In genomic region chr17:32152130-32152529, GRCh38 we compare ENCODE assay signal across 18 cellular contexts. TPM values are rescaled to one million over a fixed set of nuclear protein-coding genes. Genes with fewer than 3 reads are reported as not detected.
DNase-seq lines count a peak whose midpoint lies in the region; ATAC-seq and TF ChIP-seq lines count a peak whose summit lies in the region.
"Had no signal": no experiment of that assay in that cellular context is flagged by ENCODE, and none has a peak within 500 bp of the region (broad histone marks: within the 10 kb centered on the region; RNA-seq: fewer than 3 reads in every experiment).

No MANE protein-coding gene starts in this region.

- peaks cover 26 to 54% of the 10 kb centered on the region in 2 donors for H3K36me3 Mint-ChIP-seq in CD14-positive monocyte
- H3K36me3 Mint-ChIP-seq in nephron progenitor cell (ENCODE audit: low read depth), result peaks cover 30% of the 10 kb centered on the region

- H3K27ac Mint-ChIP-seq in CD14-positive monocyte (peak overlapping the region; percentile 75 to 93 (median 84)), nephron progenitor cell (peak overlapping the region; percentile 88)

- POLR2A ChIA-PET in SK-N-SH (lab: Yijun Ruan, JAX), result no interaction called here

- TF ChIP-seq RAD21 in SK-N-SH (IDR thresholded peaks at IDR 0.05; ENCODE audit: low read length), result no peak

- 0 out of 4 replicates have a peak, but pooled peaks cover 0 to 1% of the 10 kb centered on the region in 2 experiments for H3K4me1 ChIP-seq in SK-N-SH (ENCODE audit: control insufficient read depth in 1 of 2, insufficient read depth in 2 of 2, low read depth in 1 of 2, low read length in 1 of 2)

- H3K27me3 ChIP-seq in SK-N-SH (ENCODE audit: insufficient read depth), result no peaks in the 10 kb centered on the region
- H3K27me3 ChIP-seq: foreskin keratinocyte, tibial artery had no signal

- no peak overlapping the region for H3K9ac ChIP-seq in SK-N-SH

- CTCF ChIA-PET in SK-N-SH (lab: Yijun Ruan, JAX), result interaction anchor here (1.8 kb wide), 1 partner anchor 10 kb away, joined by 5 read pairs; the partner anchor contains the start of gene RHOT1

- DNase-seq in CD14-positive monocyte (ENCODE audit: low spot score), result no peak
- DNase-seq in SIG-M5 (lab: John Stamatoyannopoulos, UW), result peak; percentile 29
- no peak for DNase-seq in Right ventricle myocardium superior
- no peak for DNase-seq in nephron progenitor cell
- no peak for DNase-seq in activated naive CD4-positive, alpha-beta T cell treated with anti-CD3 and anti-CD28 coated beads, Interleukin-2, amount 50 U/mL, for 16 hours
- no peak for DNase-seq in SK-N-SH
- DNase-seq in T1000 (lab: John Stamatoyannopoulos, UW), result no peak
- DNase-seq: activated CD4-positive, alpha-beta T cell treated with anti-CD3 and anti-CD28 coated beads for 48 hours; activated T-cell treated with anti-CD3 and anti-CD28 coated beads, Interleukin-2, amount 50 U/mL, for 4 hours; effector CD8-positive, alpha-beta T cell; foreskin keratinocyte; immature natural killer cell; naive thymus-derived CD4-positive, alpha-beta T cell; NCI-H2081 treated with DMSO at 0.1 percent for 48 hours; NK-92 treated with Interleukin-12 subunit alpha and Interleukin-12 subunit beta, amount 100 ng/mL, for 24 hours had no signal

- H3F3A ChIP-seq in SK-N-SH (replicated peaks; ENCODE audit: insufficient read depth), result no peaks in the 10 kb centered on the region

- peaks cover 17% of the 10 kb centered on the region for H4K20me1 ChIP-seq in SK-N-SH (ENCODE audit: insufficient read depth)

- no peak overlapping the region for H3K4me3 ChIP-seq in SK-N-SH (ENCODE audit: low read depth in 2 of 2, low read length in 1 of 2)
- H3K4me3 ChIP-seq: skin epidermis, tibial artery had no signal

- no peak for TF ChIP-seq EP300 in SK-N-SH (IDR thresholded peaks at IDR 0.05; ENCODE audit: borderline replicate concordance in 1 of 2, low read depth in 1 of 2, low read length in 1 of 2)

- H3K4me1 Mint-ChIP-seq in CD14-positive monocyte, result peaks cover 45% of the 10 kb centered on the region
- H3K4me1 Mint-ChIP-seq in nephron progenitor cell, result peaks cover 21% of the 10 kb centered on the region

- intact Hi-C loops in CD14-positive monocyte (cut with micrococcal nuclease), result no loop called here
- intact Hi-C loops in Right ventricle myocardium superior (cut with DNase I), result no loop called here

- no peaks in the 10 kb centered on the region for H3K9me2 ChIP-seq in SK-N-SH

- peaks cover 44% of the 10 kb centered on the region for H3K79me2 ChIP-seq in SK-N-SH (ENCODE audit: insufficient read depth)

- H3K27ac ChIP-seq in SK-N-SH (ENCODE audit: low read depth in 2 of 2, low read length in 1 of 2), result no peak overlapping the region
- H3K27ac ChIP-seq: foreskin keratinocyte, tibial artery had no signal

- TF ChIP-seq CTCF in CD14-positive monocyte (IDR thresholded peaks at IDR 0.05), result no peak
- no peak for TF ChIP-seq CTCF in nephron progenitor cell (IDR thresholded peaks at IDR 0.05)
- no peak for TF ChIP-seq CTCF in SK-N-SH (IDR thresholded peaks at IDR 0.05)

- ATAC-seq in Right ventricle myocardium superior (ENCODE audit: poor library complexity) (peak; percentile 91), HG03469 (IDR thresholded peaks at IDR 0.05; ENCODE audit: unreplicated experiment) (no peak)
- ATAC-seq: activated T-cell treated with anti-CD3 and anti-CD28 coated beads, Interleukin-2, amount 50 U/mL, for 4 hours; foreskin keratinocyte; naive thymus-derived CD4-positive, alpha-beta T cell had no signal

- H3K27me3 Mint-ChIP-seq in CD14-positive monocyte (ENCODE audit: low read depth in 3 of 3) (peaks cover 0 to 3% (median 2%) of the 10 kb centered on the region in 3 donors), nephron progenitor cell (ENCODE audit: low read depth, poor library complexity) (no peaks in the 10 kb centered on the region)
- H3K27me3 Mint-ChIP-seq: naive thymus-derived CD4-positive, alpha-beta T cell had no signal

- H3K4me3 Mint-ChIP-seq in CD14-positive monocyte (peak overlapping the region in 1 of 2 donors; percentile 35), nephron progenitor cell (no peak overlapping the region)
- H3K4me3 Mint-ChIP-seq: activated T-cell treated with anti-CD3 and anti-CD28 coated beads, Interleukin-2, amount 50 U/mL, for 4 hours; immature natural killer cell; naive thymus-derived CD4-positive, alpha-beta T cell had no signal

- H3K9me3 ChIP-seq in SK-N-SH, result no peaks in the 10 kb centered on the region
- H3K9me3 ChIP-seq: tibial artery had no signal

- WGBS in SK-N-SH (ENCODE audit: low lambda C conversion rate), result 97% methylated on average over 3 of the region's 3 CpGs

- H3K36me3 ChIP-seq in SK-N-SH (replicated peaks in 1 of 2; ENCODE audit: control insufficient read depth in 1 of 2, insufficient read depth in 2 of 2, low read length in 1 of 2), result peaks cover 0 to 14% of the 10 kb centered on the region in 2 experiments

- no peak overlapping the region for H2AFZ ChIP-seq in SK-N-SH (ENCODE audit: low read depth)

- no peak overlapping the region for H3K4me2 ChIP-seq in SK-N-SH

- H3K9me3 Mint-ChIP-seq in CD14-positive monocyte, result no peaks in the 10 kb centered on the region
- no peaks in the 10 kb centered on the region for H3K9me3 Mint-ChIP-seq in nephron progenitor cell
- H3K9me3 Mint-ChIP-seq: activated T-cell treated with anti-CD3 and anti-CD28 coated beads, Interleukin-2, amount 50 U/mL, for 4 hours; immature natural killer cell; naive thymus-derived CD4-positive, alpha-beta T cell had no signal

TF ChIP-seq in SK-N-SH, 30 proteins besides CTCF, POLR2A, EP300 and RAD21 (continues in another document):
- TF ChIP-seq RXRA (IDR thresholded peaks at IDR 0.05; ENCODE audit: borderline replicate concordance, low read depth) (no peak), RCOR1 (IDR thresholded peaks at IDR 0.05; ENCODE audit: low read length) (no peak), FOXM1 (IDR thresholded peaks at IDR 0.05; ENCODE audit: low read depth) (no peak), SMC3 (IDR thresholded peaks at IDR 0.05; ENCODE audit: low read depth, low read length) (no peak), EZH2phosphoT487 (IDR thresholded peaks at IDR 0.05; ENCODE audit: borderline replicate concordance, low read depth) (no peak), GABPA (IDR thresholded peaks at IDR 0.05; ENCODE audit: low read depth) (no peak), NRF1 (IDR thresholded peaks at IDR 0.05; ENCODE audit: low read depth, low read length) (no peak), USF1 (IDR thresholded peaks at IDR 0.05; ENCODE audit: borderline replicate concordance, low read depth) (no peak), NFIC (IDR thresholded peaks at IDR 0.05; ENCODE audit: borderline replicate concordance) (no peak), PBX3 (IDR thresholded peaks at IDR 0.05) (no peak), SIN3A (IDR thresholded peaks at IDR 0.05; ENCODE audit: borderline replicate concordance, low read depth, low read length) (no peak), FOSL2 (IDR thresholded peaks at IDR 0.05; ENCODE audit: borderline replicate concordance, low read depth) (no peak), TEAD4 (IDR thresholded peaks at IDR 0.05; ENCODE audit: borderline replicate concordance, insufficient read depth) (no peak), FOXJ3 (CRISPR knock-in tag; IDR thresholded peaks at IDR 0.05) (no peak), ZBTB33 (IDR thresholded peaks at IDR 0.05; ENCODE audit: borderline replicate concordance, low read depth) (no peak), TCF12 (IDR thresholded peaks at IDR 0.05) (no peak)

RNA-seq across cellular contexts. Expression of gene RHOT1, which starts 9.8 kb away (rescaled TPM):
- polyA plus RNA-seq in CD14-positive monocyte, result 10 to 100 TPM; 45.9 to 51.9 TPM
- 61.0 TPM for total RNA-seq in Right ventricle myocardium superior
- polyA plus RNA-seq in SK-N-SH (2012; rRNA removed), result 25.0 and 36.1 TPM in 2 replicates
- 39.7 and 42.9 TPM in 2 replicates for polyA plus RNA-seq in SK-N-SH (2012; cell fraction: cytosol; rRNA removed)
- polyA plus RNA-seq in SK-N-SH (2012; cell fraction: nucleus; rRNA removed), result 11.5 and 30.5 TPM in 2 replicates
